Comparison of ENCODE assay signal across 1 cellular context in the genomic region with DNA sequence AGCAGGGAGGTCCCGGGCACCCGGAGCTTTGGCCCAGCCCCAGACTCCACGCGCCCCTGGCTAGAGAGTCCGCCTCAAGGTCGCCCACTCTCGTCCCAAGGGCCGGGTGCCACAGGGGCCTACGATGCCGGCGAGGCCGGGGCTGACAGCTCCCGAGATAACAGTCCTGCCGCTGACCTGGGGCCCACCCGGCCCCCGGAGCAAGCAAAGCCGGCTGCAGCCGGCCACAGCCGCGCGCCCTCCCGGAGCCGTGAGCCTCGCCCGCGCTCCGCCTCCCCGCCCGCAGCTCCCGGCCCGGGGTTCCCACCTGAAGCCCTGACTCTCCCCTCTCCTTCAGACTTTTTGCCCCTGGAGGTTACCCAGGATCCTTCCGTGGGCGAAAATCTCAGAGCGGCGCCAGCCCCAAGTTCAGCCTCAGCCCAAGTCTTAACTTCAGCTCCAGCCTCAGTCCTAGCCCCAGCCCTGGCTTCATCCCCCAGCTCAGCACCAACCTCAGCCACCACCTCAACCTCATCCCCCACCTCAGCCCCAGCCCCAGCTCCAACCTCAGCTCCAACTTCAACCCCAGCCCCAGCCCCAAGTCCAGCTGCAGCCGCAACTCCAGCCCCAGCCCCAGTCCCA.
A peak's percentile ranks its signal among the peaks of the same experiment; 100 is the strongest.
TF ChIP-seq lines count a peak whose summit lies in the region.

No MANE protein-coding gene starts in this region.

TF ChIP-seq in HepG2, 621 proteins besides CTCF, POLR2A, EP300 and RAD21:
- TF ChIP-seq ZNF687 (CRISPR knock-in tag; IDR thresholded peaks at IDR 0.05) (peak; percentile 16; the same call in 1 of the 2 replicates), ZNF264 (CRISPR knock-in tag; IDR thresholded peaks at IDR 0.05) (no peak), HNRNPK (IDR thresholded peaks at IDR 0.05; ENCODE audit: low read depth, low read length, poor library complexity, severe bottlenecking) (peak; percentile 42), GTF3A (CRISPR knock-in tag; conservative IDR thresholded peaks at IDR 0.05) (no peak), ZSCAN22 (CRISPR knock-in tag; IDR thresholded peaks at IDR 0.05) (no peak), SSRP1 (CRISPR knock-in tag; IDR thresholded peaks at IDR 0.05) (no peak), NKX3-1 (CRISPR knock-in tag; IDR thresholded peaks at IDR 0.05) (no peak), FOXA1 (IDR thresholded peaks at IDR 0.05) (no peak), FOXA1 (CRISPR knock-in tag; IDR thresholded peaks at IDR 0.05) (no peak), ZUFSP (CRISPR knock-in tag; IDR thresholded peaks at IDR 0.05; ENCODE audit: borderline replicate concordance) (no peak), MIER2 (CRISPR knock-in tag; IDR thresholded peaks at IDR 0.05) (no peak), ZNF576 (CRISPR knock-in tag; IDR thresholded peaks at IDR 0.05) (no peak), ZBTB21 (CRISPR knock-in tag; IDR thresholded peaks at IDR 0.05) (no peak), ZNF468 (CRISPR knock-in tag; IDR thresholded peaks at IDR 0.05) (no peak)
- TF ChIP-seq, protein P1, sequence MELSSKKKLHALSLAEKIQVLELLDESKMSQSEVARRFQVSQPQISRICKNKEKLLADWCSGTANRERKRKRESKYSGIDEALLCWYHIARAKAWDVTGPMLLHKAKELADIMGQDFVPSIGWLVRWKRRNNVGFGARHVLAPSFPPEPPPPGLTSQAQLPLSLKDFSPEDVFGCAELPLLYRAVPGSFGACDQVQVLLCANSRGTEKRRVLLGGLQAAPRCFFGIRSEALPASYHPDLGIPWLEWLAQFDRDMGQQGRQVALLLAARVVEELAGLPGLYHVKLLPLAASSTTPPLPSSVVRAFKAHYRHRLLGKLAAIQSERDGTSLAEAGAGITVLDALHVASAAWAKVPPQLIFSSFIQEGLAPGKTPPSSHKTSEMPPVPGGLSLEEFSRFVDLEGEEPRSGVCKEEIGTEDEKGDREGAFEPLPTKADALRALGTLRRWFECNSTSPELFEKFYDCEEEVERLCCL (CRISPR knock-in tag; IDR thresholded peaks at IDR 0.05; ENCODE audit: borderline replicate concordance): no peak
- TF ChIP-seq, protein P2, sequence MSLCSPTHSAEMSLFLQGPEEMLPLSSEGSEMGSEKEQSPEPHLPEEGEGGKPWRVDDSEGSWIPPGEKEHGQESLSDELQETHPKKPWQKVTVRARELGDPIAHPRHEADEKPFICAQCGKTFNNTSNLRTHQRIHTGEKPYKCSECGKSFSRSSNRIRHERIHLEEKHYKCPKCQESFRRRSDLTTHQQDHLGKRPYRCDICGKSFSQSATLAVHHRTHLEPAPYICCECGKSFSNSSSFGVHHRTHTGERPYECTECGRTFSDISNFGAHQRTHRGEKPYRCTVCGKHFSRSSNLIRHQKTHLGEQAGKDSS (CRISPR knock-in tag; IDR thresholded peaks at IDR 0.05; ENCODE audit: borderline replicate concordance, low read depth): no peak
